In the genomic region with DNA sequence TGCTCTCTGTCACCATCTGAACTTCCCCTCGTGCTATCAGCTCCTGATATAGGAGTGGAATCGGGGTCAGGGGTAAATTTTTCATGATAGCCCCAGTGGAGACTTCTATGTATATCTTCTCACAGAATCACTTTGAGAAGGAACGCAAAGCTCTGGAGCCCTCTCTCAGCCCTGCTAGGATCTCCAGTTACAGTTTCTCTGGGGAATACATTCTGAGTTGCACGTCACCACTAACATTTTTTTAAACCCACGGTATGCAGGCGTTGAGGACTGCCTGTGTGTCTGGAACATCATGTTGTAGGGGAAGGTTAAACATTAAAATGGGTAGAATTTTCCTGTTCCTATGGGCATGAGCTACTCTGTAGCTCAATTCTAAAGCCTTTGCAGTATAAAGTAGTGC, we compare ENCODE assay signal across 25 cellular contexts.
"Had no signal": no experiment of that assay in that cellular context is flagged by ENCODE, and none has a peak within 500 bp of the region (broad histone marks: within the 10 kb centered on the region; RNA-seq: fewer than 3 reads in every experiment).

No MANE protein-coding gene starts in this region.

- H3K27me3 ChIP-seq: body of pancreas, sigmoid colon, thyroid gland, upper lobe of right lung had no signal

- H3K4me3 Mint-ChIP-seq: activated B cell treated with CpG ODN at 0.5 μM for 24 hours; activated CD4-positive, alpha-beta memory T cell treated with anti-CD3 and anti-CD28 coated beads for 36 hours; activated CD4-positive, alpha-beta T cell treated with anti-CD3 and anti-CD28 coated beads for 36 hours; activated naive CD8-positive, alpha-beta T cell treated with anti-CD3 and anti-CD28 coated beads, Interleukin-2, amount 10 ng/mL, durations not matched to agents 7 days and 5 days; naive B cell; neural crest cell; stimulated activated naive B cell treated with anti-CD40 and anti-IgM and Interleukin-4, amounts not matched to agents 10 μg/mL and 1 μg/mL and 100 μg/mL, for 72 hours; T-helper 1 cell treated with Interleukin-12 subunit alpha and Interleukin-12 subunit beta and Interleukin-4 antibody, amounts not matched to agents 30 μg/mL and 1 μg/mL, for 36 hours had no signal

- H3K27ac ChIP-seq: body of pancreas, lower lobe of right lung, sigmoid colon, thyroid gland, upper lobe of right lung had no signal

- H3K36me3 Mint-ChIP-seq: activated CD4-positive, alpha-beta memory T cell treated with anti-CD3 and anti-CD28 coated beads for 36 hours; activated naive CD8-positive, alpha-beta T cell treated with anti-CD3 and anti-CD28 coated beads, Interleukin-2, amount 10 ng/mL, durations not matched to agents 7 days and 5 days; naive B cell; stimulated activated naive B cell treated with anti-CD40 and anti-IgM and Interleukin-4, amounts not matched to agents 10 μg/mL and 1 μg/mL and 100 μg/mL, for 72 hours had no signal

- H3K9me3 Mint-ChIP-seq: activated B cell treated with CpG ODN at 0.5 μM for 24 hours; activated CD4-positive, alpha-beta memory T cell treated with anti-CD3 and anti-CD28 coated beads for 36 hours; activated naive CD8-positive, alpha-beta T cell treated with anti-CD3 and anti-CD28 coated beads, Interleukin-2, amount 10 ng/mL, durations not matched to agents 7 days and 5 days; T-helper 1 cell treated with Interleukin-12 subunit alpha and Interleukin-12 subunit beta and Interleukin-4 antibody, amounts not matched to agents 30 μg/mL and 1 μg/mL, for 36 hours had no signal

- H3K4me1 Mint-ChIP-seq: activated B cell treated with CpG ODN at 0.5 μM for 24 hours; activated CD4-positive, alpha-beta T cell treated with anti-CD3 and anti-CD28 coated beads for 36 hours; activated naive CD8-positive, alpha-beta T cell treated with anti-CD3 and anti-CD28 coated beads, Interleukin-2, amount 10 ng/mL, durations not matched to agents 7 days and 5 days; naive B cell; neural crest cell; stimulated activated naive B cell treated with anti-CD40 and anti-IgM and Interleukin-4, amounts not matched to agents 10 μg/mL and 1 μg/mL and 100 μg/mL, for 72 hours had no signal

- H3K9me3 ChIP-seq: lower lobe of right lung, mucosa of descending colon, sigmoid colon, thyroid gland, upper lobe of right lung had no signal

- DNase-seq: activated B cell treated with CpG ODN at 0.5 μM for 24 hours; activated CD4-positive, alpha-beta memory T cell treated with anti-CD3 and anti-CD28 coated beads for 36 hours; activated CD4-positive, alpha-beta T cell treated with anti-CD3 and anti-CD28 coated beads for 36 hours; activated naive CD4-positive, alpha-beta T cell treated with Interleukin-2 at 50 U/mL for 16 hours; activated naive CD8-positive, alpha-beta T cell treated with anti-CD3 and anti-CD28 coated beads, Interleukin-2, amount 10 ng/mL, durations not matched to agents 7 days and 5 days; activated T-cell treated with anti-CD3 and anti-CD28 coated beads, Interleukin-2, amount 50 U/mL, for 48 hours; amygdala; body of pancreas; caudate nucleus; dermis blood vessel endothelial cell; effector memory CD4-positive, alpha-beta T cell; foreskin melanocyte; lower lobe of right lung; mesendoderm; mucosa of descending colon; naive B cell; occipital lobe; sigmoid colon; stimulated activated CD4-positive, alpha-beta T cell treated with anti-CD3 and anti-CD28 coated beads, Interleukin-2, amount 100 ng/mL, for 48 hours; stimulated activated CD8-positive, alpha-beta memory T cell treated with anti-CD3 and anti-CD28 coated beads, Interleukin-4, amount 100 ng/mL, for 48 hours; stimulated activated naive B cell treated with anti-CD40 and anti-IgM and Interleukin-4, amounts not matched to agents 10 μg/mL and 1 μg/mL and 100 μg/mL, for 72 hours; thyroid gland; upper lobe of right lung had no signal

- H3K36me3 ChIP-seq: lower lobe of right lung, sigmoid colon, thyroid gland, upper lobe of right lung had no signal

- H3K4me3 ChIP-seq: body of pancreas, lower lobe of right lung, mucosa of descending colon, sigmoid colon, thyroid gland, upper lobe of right lung had no signal

- H3K27me3 Mint-ChIP-seq: activated B cell treated with CpG ODN at 0.5 μM for 24 hours; activated naive CD8-positive, alpha-beta T cell treated with anti-CD3 and anti-CD28 coated beads, Interleukin-2, amount 10 ng/mL, durations not matched to agents 7 days and 5 days had no signal

- ATAC-seq: activated CD4-positive, alpha-beta T cell treated with anti-CD3 and anti-CD28 coated beads for 36 hours; body of pancreas; lower lobe of right lung; mucosa of descending colon; stimulated activated naive B cell treated with anti-CD40 and anti-IgM and Interleukin-4, amounts not matched to agents 10 μg/mL and 1 μg/mL and 100 μg/mL, for 72 hours; upper lobe of right lung had no signal

- H3K4me1 ChIP-seq: body of pancreas, lower lobe of right lung, sigmoid colon, thyroid gland, upper lobe of right lung had no signal

- H3K27ac Mint-ChIP-seq: activated B cell treated with CpG ODN at 0.5 μM for 24 hours; activated CD4-positive, alpha-beta memory T cell treated with anti-CD3 and anti-CD28 coated beads for 36 hours; activated CD4-positive, alpha-beta T cell treated with anti-CD3 and anti-CD28 coated beads for 36 hours; activated naive CD8-positive, alpha-beta T cell treated with anti-CD3 and anti-CD28 coated beads, Interleukin-2, amount 10 ng/mL, durations not matched to agents 7 days and 5 days; stimulated activated naive B cell treated with anti-CD40 and anti-IgM and Interleukin-4, amounts not matched to agents 10 μg/mL and 1 μg/mL and 100 μg/mL, for 72 hours; T-helper 1 cell treated with Interleukin-12 subunit alpha and Interleukin-12 subunit beta and Interleukin-4 antibody, amounts not matched to agents 30 μg/mL and 1 μg/mL, for 36 hours had no signal
